Comparison of ENCODE assay signal across 1 cellular context in genomic region chr17:42773290-42774035, GRCh38.
A peak's percentile ranks its signal among the peaks of the same experiment; 100 is the strongest.
TF ChIP-seq lines count a peak whose summit lies in the region.

Gene VPS25 (plus strand): TSS chr17:42773449. CDS start chr17:42773476, 27 bp downstream.

TF ChIP-seq in HepG2, 621 proteins besides CTCF, POLR2A, EP300 and RAD21 (continued from another document and continues in another):
- no peak for TF ChIP-seq ZNF513 (CRISPR knock-in tag; conservative IDR thresholded peaks at IDR 0.05)
- peak; percentile 95 for TF ChIP-seq ZNF331 (CRISPR knock-in tag; IDR thresholded peaks at IDR 0.05)
- TF ChIP-seq FOSL2 (CRISPR knock-in tag; IDR thresholded peaks at IDR 0.05), result peak; percentile 73
- no peak for TF ChIP-seq ZNF17 (CRISPR knock-in tag; IDR thresholded peaks at IDR 0.05)
- TF ChIP-seq ZNF75D (CRISPR knock-in tag; IDR thresholded peaks at IDR 0.05; ENCODE audit: borderline replicate concordance), result no peak
- no peak for TF ChIP-seq ZNF33A (CRISPR knock-in tag; IDR thresholded peaks at IDR 0.05; ENCODE audit: borderline replicate concordance)
- peak; percentile 97 for TF ChIP-seq ZNF124 (CRISPR knock-in tag; IDR thresholded peaks at IDR 0.05)
- no peak for TF ChIP-seq ZNF382 (CRISPR knock-in tag; IDR thresholded peaks at IDR 0.05; ENCODE audit: borderline replicate concordance)
- TF ChIP-seq RNF219 (CRISPR knock-in tag; IDR thresholded peaks at IDR 0.05), result no peak; the same call in 1 of the 2 replicates
- TF ChIP-seq NFE2L2 (IDR thresholded peaks at IDR 0.05; ENCODE audit: low read length), result peak; percentile 32; the same call in 1 of the 2 replicates
- TF ChIP-seq ZNF280D (CRISPR knock-in tag; IDR thresholded peaks at IDR 0.05), result no peak
- TF ChIP-seq MAFG (CRISPR knock-in tag; IDR thresholded peaks at IDR 0.05), result no peak
- no peak for TF ChIP-seq NPAS2 (CRISPR knock-in tag; IDR thresholded peaks at IDR 0.05; ENCODE audit: borderline replicate concordance)
- peak; percentile 91 for TF ChIP-seq ZNF350 (CRISPR knock-in tag; IDR thresholded peaks at IDR 0.05; ENCODE audit: borderline replicate concordance, low read depth)
- TF ChIP-seq ZMAT5 (CRISPR knock-in tag; IDR thresholded peaks at IDR 0.05; ENCODE audit: borderline replicate concordance, low read depth), result no peak
- peak; percentile 94; the same call in 1 of the 2 replicates for TF ChIP-seq ZNF275 (CRISPR knock-in tag; IDR thresholded peaks at IDR 0.05; ENCODE audit: borderline replicate concordance)
- no peak for TF ChIP-seq PBX3 (CRISPR knock-in tag; IDR thresholded peaks at IDR 0.05; ENCODE audit: borderline replicate concordance)
- TF ChIP-seq ZNF788 (CRISPR knock-in tag; IDR thresholded peaks at IDR 0.05; ENCODE audit: borderline replicate concordance), result peak; percentile 97; the same call in 1 of the 2 replicates
- no peak for TF ChIP-seq ZMAT3 (CRISPR knock-in tag; conservative IDR thresholded peaks at IDR 0.05)
- no peak for TF ChIP-seq ZNF224 (CRISPR knock-in tag; IDR thresholded peaks at IDR 0.05)
- TF ChIP-seq ZNF264 (CRISPR knock-in tag; IDR thresholded peaks at IDR 0.05), result peak; percentile 84; the same call in 1 of the 2 replicates
- TF ChIP-seq ZNF570 (CRISPR knock-in tag; IDR thresholded peaks at IDR 0.05; ENCODE audit: borderline replicate concordance), result no peak
- TF ChIP-seq ZKSCAN8 (CRISPR knock-in tag; IDR thresholded peaks at IDR 0.05; ENCODE audit: borderline replicate concordance), result peak; percentile 90; the same call in 1 of the 2 replicates
- peak; percentile 44; the same call in 1 of the 2 replicates for TF ChIP-seq MAX (IDR thresholded peaks at IDR 0.05)
- no peak for TF ChIP-seq SKI (IDR thresholded peaks at IDR 0.05; ENCODE audit: partially characterized antibody)
- TF ChIP-seq E2F2 (CRISPR knock-in tag; IDR thresholded peaks at IDR 0.05; ENCODE audit: borderline replicate concordance), result peak; percentile 89
- 0 out of 2 replicates have a peak, but pooled peaks have one; percentile 59 for TF ChIP-seq ZBTB42 (CRISPR knock-in tag; IDR thresholded peaks at IDR 0.05)
- peak; percentile 73 for TF ChIP-seq ZNF768 (CRISPR knock-in tag; IDR thresholded peaks at IDR 0.05)
- TF ChIP-seq ASH2L (IDR thresholded peaks at IDR 0.05; ENCODE audit: insufficient read length, low read depth, low read length), result peak; percentile 98
- TF ChIP-seq TFDP1 (CRISPR knock-in tag; IDR thresholded peaks at IDR 0.05; ENCODE audit: borderline replicate concordance), result peak; percentile 63; the same call in 1 of the 2 replicates
- TF ChIP-seq MTF1 (CRISPR knock-in tag; IDR thresholded peaks at IDR 0.05), result 0 out of 2 replicates have a peak, but pooled peaks have one; percentile 40
- TF ChIP-seq DDIT3 (CRISPR knock-in tag; IDR thresholded peaks at IDR 0.05), result no peak
- TF ChIP-seq ZNF121 (CRISPR knock-in tag; IDR thresholded peaks at IDR 0.05), result no peak
- TF ChIP-seq ARHGAP35 (CRISPR knock-in tag; IDR thresholded peaks at IDR 0.05; ENCODE audit: borderline replicate concordance), result peak; percentile 31; the same call in 1 of the 2 replicates
- TF ChIP-seq NR3C1 (CRISPR knock-in tag; IDR thresholded peaks at IDR 0.05), result no peak
- peak; percentile 100 for TF ChIP-seq KAT8 (CRISPR knock-in tag; IDR thresholded peaks at IDR 0.05)
- peak; percentile 90; the same call in 1 of the 2 replicates for TF ChIP-seq ZNF552 (CRISPR knock-in tag; IDR thresholded peaks at IDR 0.05; ENCODE audit: borderline replicate concordance)
- TF ChIP-seq NONO (IDR thresholded peaks at IDR 0.05), result no peak
- peak; percentile 85 for TF ChIP-seq NONO (CRISPR knock-in tag; conservative IDR thresholded peaks at IDR 0.05)
- no peak for TF ChIP-seq CHCHD3 (CRISPR knock-in tag; IDR thresholded peaks at IDR 0.05)
- TF ChIP-seq ZBTB1 (CRISPR knock-in tag; IDR thresholded peaks at IDR 0.05; ENCODE audit: borderline replicate concordance), result no peak
- TF ChIP-seq ZNF205 (CRISPR knock-in tag; IDR thresholded peaks at IDR 0.05), result peak; percentile 92
- TF ChIP-seq NR0B2 (CRISPR knock-in tag; IDR thresholded peaks at IDR 0.05), result no peak
- peak; percentile 91 for TF ChIP-seq THRA (CRISPR knock-in tag; IDR thresholded peaks at IDR 0.05; ENCODE audit: borderline replicate concordance)
- TF ChIP-seq ZNF431 (CRISPR knock-in tag; IDR thresholded peaks at IDR 0.05; ENCODE audit: borderline replicate concordance, low read depth), result no peak
- TF ChIP-seq IKZF1 (IDR thresholded peaks at IDR 0.05), result no peak
- peak; percentile 71 for TF ChIP-seq RARA (CRISPR knock-in tag; IDR thresholded peaks at IDR 0.05)
- TF ChIP-seq REXO4 (CRISPR knock-in tag; IDR thresholded peaks at IDR 0.05; ENCODE audit: borderline replicate concordance), result no peak
- peak; percentile 98 for TF ChIP-seq ERF (CRISPR knock-in tag; IDR thresholded peaks at IDR 0.05)
- TF ChIP-seq HNRNPUL1 (IDR thresholded peaks at IDR 0.05; ENCODE audit: low read depth, low read length), result no peak
- TF ChIP-seq PRPF4 (IDR thresholded peaks at IDR 0.05; ENCODE audit: low read depth, low read length, poor library complexity, severe bottlenecking), result no peak
- peak; percentile 17; the same call in 1 of the 2 replicates for TF ChIP-seq MEIS2 (CRISPR knock-in tag; IDR thresholded peaks at IDR 0.05)
- no peak for TF ChIP-seq MLLT10 (CRISPR knock-in tag; IDR thresholded peaks at IDR 0.05)
- no peak for TF ChIP-seq ZNF10 (CRISPR knock-in tag; IDR thresholded peaks at IDR 0.05; ENCODE audit: borderline replicate concordance, low read depth)
- no peak; the same call in 1 of the 2 replicates for TF ChIP-seq PAF1 (CRISPR knock-in tag; IDR thresholded peaks at IDR 0.05)
- peak; percentile 96 for TF ChIP-seq SPEN (CRISPR knock-in tag; IDR thresholded peaks at IDR 0.05; ENCODE audit: low read depth)
